8 cellular contexts compared by ENCODE assay signal in the genomic region with DNA sequence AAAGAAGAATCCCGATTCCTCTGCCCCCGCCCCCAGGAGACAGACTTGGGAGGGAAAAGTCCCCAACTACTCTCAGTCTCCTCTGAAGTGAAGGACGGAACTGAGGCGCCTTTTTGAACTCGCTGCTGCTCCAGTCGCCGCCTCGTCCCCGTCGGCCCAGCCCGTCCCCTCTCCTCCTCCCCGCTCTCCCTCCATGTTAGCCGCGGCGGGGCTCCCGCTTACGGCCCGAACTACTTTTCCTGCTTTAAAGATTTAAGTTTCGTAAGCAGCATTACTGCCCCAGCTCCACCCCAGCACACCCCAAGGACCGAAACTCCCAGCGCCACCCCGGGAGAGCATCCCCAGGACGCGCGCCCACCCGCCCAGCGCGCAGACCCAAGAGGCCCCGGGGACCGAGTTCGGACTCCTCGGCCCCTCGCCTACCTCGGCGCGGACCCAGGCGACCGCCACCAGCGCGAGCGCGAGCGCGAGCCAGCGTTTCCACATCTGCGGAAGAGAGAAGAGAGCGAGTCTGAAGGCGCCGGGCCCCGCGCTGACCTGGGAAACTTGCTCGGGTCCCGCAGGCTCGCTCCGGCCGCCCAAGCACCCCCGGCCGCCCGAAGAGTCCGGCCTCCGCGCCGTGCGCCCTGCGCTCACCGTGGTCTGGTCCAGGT. TPM values are rescaled to one million over a fixed set of nuclear protein-coding genes. Genes with fewer than 3 reads are reported as not detected.
DNase-seq lines count a peak whose midpoint lies in the region; ATAC-seq, FAIRE-seq and TF ChIP-seq lines count a peak whose summit lies in the region.

No MANE protein-coding gene starts in this region.

- POLR2A ChIA-PET in MCF 10A (lab: Yijun Ruan, JAX): interaction anchor here (1.6 kb wide), 1 partner anchor 17 kb away, joined by 4 read pairs; no protein-coding TSS in a partner anchor

- peaks cover 8% of the 10 kb centered on the region for H3K4me1 Mint-ChIP-seq in T-helper 1 cell treated with Interleukin-12 subunit alpha and Interleukin-12 subunit beta and Interleukin-4 antibody, amounts not matched to agents 30 μg/mL and 1 μg/mL, for 36 hours (ENCODE audit: low read depth)
- H3K4me1 Mint-ChIP-seq in MCF 10A (ENCODE audit: insufficient read depth, unreplicated experiment): peaks cover 15% of the 10 kb centered on the region
- H3K4me1 Mint-ChIP-seq in stimulated activated effector memory CD8-positive, alpha-beta T cell treated with anti-CD3 and anti-CD28 coated beads, Interleukin-12 subunit alpha, Interleukin-12 subunit beta, amount 100 ng/mL, for 72 hours: peaks cover 7% of the 10 kb centered on the region

- H3K36me3 ChIP-seq in kidney (ENCODE audit: control insufficient read depth in 1 of 2, insufficient read depth in 2 of 2, low read length in 2 of 2): peaks cover 0 to 5% of the 10 kb centered on the region in 2 donors

- CTCF ChIA-PET in MCF 10A (lab: Yijun Ruan, JAX): interaction anchor here (0.6 to 1.0 kb wide), 2 partner anchors 33 to 511 kb away, joined by 3 to 4 read pairs; no protein-coding TSS in a partner anchor

- H3K27me3 Mint-ChIP-seq in T-helper 1 cell treated with Interleukin-12 subunit alpha and Interleukin-12 subunit beta and Interleukin-4 antibody, amounts not matched to agents 30 μg/mL and 1 μg/mL, for 36 hours (ENCODE audit: low read depth): peaks cover 71% of the 10 kb centered on the region
- no peaks in the 10 kb centered on the region for H3K27me3 Mint-ChIP-seq in MCF 10A (ENCODE audit: insufficient read depth, unreplicated experiment)

- peaks cover 5 to 13% of the 10 kb centered on the region in 2 donors for H3K4me1 ChIP-seq in kidney (ENCODE audit: control insufficient read depth in 1 of 2, insufficient read depth in 1 of 2, low read depth in 1 of 2, low read length in 2 of 2)

- TF ChIP-seq CTCF in MCF 10A (IDR thresholded peaks at IDR 0.05; ENCODE audit: unreplicated experiment): no peak
- TF ChIP-seq CTCF in kidney (IDR thresholded peaks at IDR 0.05; ENCODE audit: borderline replicate concordance, extremely low read depth, insufficient read depth): no peak

- peak overlapping the region; percentile 54 to 83 for H3K9ac ChIP-seq in kidney (ENCODE audit: low read length in 2 of 2)

- BruUV-seq in MCF 10A (replicated peaks; lab: Mats Ljungman, UMichigan): no TSS peak

- intact Hi-C loops in MCF 10A (cut with micrococcal nuclease) (loop anchor here (1.0 to 2.0 kb wide), 2 partner anchors 46 to 57 kb away; no protein-coding TSS in a partner anchor), kidney (cut with DNase I) (no loop called here)

- FAIRE-seq in kidney (lab: Jason Lieb, UNC): no peak

- H3K4me3 Mint-ChIP-seq in T-helper 1 cell treated with Interleukin-12 subunit alpha and Interleukin-12 subunit beta and Interleukin-4 antibody, amounts not matched to agents 30 μg/mL and 1 μg/mL, for 36 hours: peak overlapping the region; percentile 76
- H3K4me3 Mint-ChIP-seq in MCF 10A (ENCODE audit: unreplicated experiment): peak overlapping the region; percentile 86
- H3K4me3 Mint-ChIP-seq in stimulated activated effector memory CD8-positive, alpha-beta T cell treated with anti-CD3 and anti-CD28 coated beads, Interleukin-12 subunit alpha, Interleukin-12 subunit beta, amount 100 ng/mL, for 72 hours: peak overlapping the region; percentile 65

- no peaks in the 10 kb centered on the region for H3K36me3 Mint-ChIP-seq in T-helper 1 cell treated with Interleukin-12 subunit alpha and Interleukin-12 subunit beta and Interleukin-4 antibody, amounts not matched to agents 30 μg/mL and 1 μg/mL, for 36 hours (ENCODE audit: low read depth)
- H3K36me3 Mint-ChIP-seq in MCF 10A (ENCODE audit: insufficient read depth, unreplicated experiment): no peaks in the 10 kb centered on the region
- H3K36me3 Mint-ChIP-seq in stimulated activated effector memory CD8-positive, alpha-beta T cell treated with anti-CD3 and anti-CD28 coated beads, Interleukin-12 subunit alpha, Interleukin-12 subunit beta, amount 100 ng/mL, for 72 hours: no peaks in the 10 kb centered on the region

- H3K27ac ChIP-seq in kidney (ENCODE audit: low read depth in 2 of 2, low read length in 2 of 2): peak overlapping the region; percentile 78 to 87

- no peaks in the 10 kb centered on the region for H3K9me3 Mint-ChIP-seq in T-helper 1 cell treated with Interleukin-12 subunit alpha and Interleukin-12 subunit beta and Interleukin-4 antibody, amounts not matched to agents 30 μg/mL and 1 μg/mL, for 36 hours
- H3K9me3 Mint-ChIP-seq in MCF 10A (ENCODE audit: unreplicated experiment): no peaks in the 10 kb centered on the region
- no peaks in the 10 kb centered on the region for H3K9me3 Mint-ChIP-seq in stimulated activated effector memory CD8-positive, alpha-beta T cell treated with anti-CD3 and anti-CD28 coated beads, Interleukin-12 subunit alpha, Interleukin-12 subunit beta, amount 100 ng/mL, for 72 hours

- H3K9me3 ChIP-seq in kidney (ENCODE audit: control insufficient read depth in 1 of 2, low read length in 2 of 2): no peaks in the 10 kb centered on the region

- no peak overlapping the region for H3K27ac Mint-ChIP-seq in T-helper 1 cell treated with Interleukin-12 subunit alpha and Interleukin-12 subunit beta and Interleukin-4 antibody, amounts not matched to agents 30 μg/mL and 1 μg/mL, for 36 hours
- H3K27ac Mint-ChIP-seq in MCF 10A (ENCODE audit: low read depth, unreplicated experiment): peak overlapping the region; percentile 90
- no peak overlapping the region for H3K27ac Mint-ChIP-seq in stimulated activated effector memory CD8-positive, alpha-beta T cell treated with anti-CD3 and anti-CD28 coated beads, Interleukin-12 subunit alpha, Interleukin-12 subunit beta, amount 100 ng/mL, for 72 hours

- peak; percentile 25 for ATAC-seq in stimulated activated effector memory CD8-positive, alpha-beta T cell treated with anti-CD3 and anti-CD28 coated beads, Interleukin-12 subunit alpha, Interleukin-12 subunit beta, amount 100 ng/mL, for 72 hours

- DNase-seq in T-helper 1 cell (no peak), NCI-H526 treated with DMSO at 0.1 percent for 48 hours (lab: John Stamatoyannopoulos, UW) (peak; percentile 24), MCF 10A (ENCODE audit: unreplicated experiment) (peak; percentile 49), kidney (peak; percentile 81), cortex of kidney (lab: John Stamatoyannopoulos, UW) (no peak), mesenteric fat pad (ENCODE audit: low spot score) (no peak)
- DNase-seq in stimulated activated effector memory CD8-positive, alpha-beta T cell treated with anti-CD3 and anti-CD28 coated beads, Interleukin-12 subunit alpha, Interleukin-12 subunit beta, amount 100 ng/mL, for 72 hours (ENCODE audit: low spot score in 2 of 2): no peak

- H3K4me3 ChIP-seq in kidney (ENCODE audit: low read length in 2 of 2): peak overlapping the region; percentile 65 to 78

RNA-seq across cellular contexts. Expression of a gene that starts 0.4 kb away (rescaled TPM):
- 49.4 and 56.4 TPM in 2 replicates for total RNA-seq in MCF 10A (2022)
- 193 TPM for total RNA-seq in kidney
- 31.1 TPM for polyA plus RNA-seq in kidney (ENCODE audit: insufficient read depth, low read depth, low replicate concordance)
- 1,301 TPM for total RNA-seq in mesenteric fat pad

Comparison
In these comparisons a context has a peak if more than half of its experiments do, and no peak if none do; other contexts are left out.
1. DNase-seq: peak in NCI-H526 treated with DMSO at 0.1 percent for 48 hours (single experiment), MCF 10A (single experiment) and kidney (single experiment); none in T-helper 1 cell (0 of 5), stimulated activated effector memory CD8-positive, alpha-beta T cell treated with anti-CD3 and anti-CD28 coated beads, Interleukin-12 subunit alpha, Interleukin-12 subunit beta, amount 100 ng/mL, for 72 hours (0 of 2), cortex of kidney (single experiment) and mesenteric fat pad (single experiment).
2. Peak in every context shown above with its lines, with median percentiles within 50 percentile points of each other: H3K4me3 Mint-ChIP-seq.